1 cellular context compared by ENCODE assay signal in the genomic region with DNA sequence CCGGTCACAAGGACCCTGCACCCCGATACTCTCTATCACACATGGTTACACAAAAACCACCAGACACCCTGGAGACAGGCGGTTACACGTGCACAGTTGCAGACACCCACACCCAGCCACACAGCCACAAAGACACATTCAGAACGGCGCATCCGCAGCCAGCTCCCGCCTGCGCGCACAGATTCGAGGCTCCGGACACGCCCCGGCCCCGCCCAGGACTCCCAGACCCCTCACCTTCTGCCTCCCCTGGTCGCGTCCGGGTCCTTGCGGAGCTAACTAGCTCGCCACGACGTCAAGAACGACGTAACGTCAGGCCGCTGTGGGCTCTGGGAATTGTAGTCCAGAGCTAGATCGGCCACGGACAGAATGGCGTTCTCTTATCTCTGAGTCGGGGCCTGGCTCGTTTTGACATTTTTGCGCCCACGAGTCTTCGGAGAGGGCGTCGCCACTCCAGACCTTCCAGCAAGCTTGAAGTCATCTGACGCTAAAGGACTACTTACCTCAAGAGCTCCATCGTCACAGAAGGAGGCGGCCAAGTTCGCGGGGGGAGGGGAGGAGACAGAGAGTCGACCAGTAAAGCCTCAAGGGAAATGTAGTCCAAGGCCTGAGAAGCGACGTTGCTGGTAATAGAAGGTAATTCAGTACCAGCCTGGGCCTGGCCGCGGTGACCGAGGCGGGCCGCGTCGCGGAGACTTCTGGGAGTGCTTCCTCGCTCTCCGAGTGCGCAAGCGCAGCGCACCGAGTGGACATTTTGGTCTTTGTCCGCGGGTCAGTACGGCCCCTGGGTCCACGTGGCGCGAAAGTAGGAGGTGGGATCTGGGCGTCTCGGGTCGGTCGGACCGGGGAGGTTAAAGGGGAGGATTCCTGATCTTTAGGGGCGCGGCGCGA.
TF ChIP-seq lines count a peak whose summit lies in the region.

A gene (plus strand): TSS at position 719 of the 888 bp plus-strand sequence. CDS start 21,335 bp downstream, outside the sequence.
A gene (minus strand): TSS at position 278 of the 888 bp plus-strand sequence. CDS start 12,680 bp downstream, outside the sequence.

TF ChIP-seq in HepG2, 621 proteins besides CTCF, POLR2A, EP300 and RAD21 (continued from another document and continues in another):
- TF ChIP-seq, protein P1, sequence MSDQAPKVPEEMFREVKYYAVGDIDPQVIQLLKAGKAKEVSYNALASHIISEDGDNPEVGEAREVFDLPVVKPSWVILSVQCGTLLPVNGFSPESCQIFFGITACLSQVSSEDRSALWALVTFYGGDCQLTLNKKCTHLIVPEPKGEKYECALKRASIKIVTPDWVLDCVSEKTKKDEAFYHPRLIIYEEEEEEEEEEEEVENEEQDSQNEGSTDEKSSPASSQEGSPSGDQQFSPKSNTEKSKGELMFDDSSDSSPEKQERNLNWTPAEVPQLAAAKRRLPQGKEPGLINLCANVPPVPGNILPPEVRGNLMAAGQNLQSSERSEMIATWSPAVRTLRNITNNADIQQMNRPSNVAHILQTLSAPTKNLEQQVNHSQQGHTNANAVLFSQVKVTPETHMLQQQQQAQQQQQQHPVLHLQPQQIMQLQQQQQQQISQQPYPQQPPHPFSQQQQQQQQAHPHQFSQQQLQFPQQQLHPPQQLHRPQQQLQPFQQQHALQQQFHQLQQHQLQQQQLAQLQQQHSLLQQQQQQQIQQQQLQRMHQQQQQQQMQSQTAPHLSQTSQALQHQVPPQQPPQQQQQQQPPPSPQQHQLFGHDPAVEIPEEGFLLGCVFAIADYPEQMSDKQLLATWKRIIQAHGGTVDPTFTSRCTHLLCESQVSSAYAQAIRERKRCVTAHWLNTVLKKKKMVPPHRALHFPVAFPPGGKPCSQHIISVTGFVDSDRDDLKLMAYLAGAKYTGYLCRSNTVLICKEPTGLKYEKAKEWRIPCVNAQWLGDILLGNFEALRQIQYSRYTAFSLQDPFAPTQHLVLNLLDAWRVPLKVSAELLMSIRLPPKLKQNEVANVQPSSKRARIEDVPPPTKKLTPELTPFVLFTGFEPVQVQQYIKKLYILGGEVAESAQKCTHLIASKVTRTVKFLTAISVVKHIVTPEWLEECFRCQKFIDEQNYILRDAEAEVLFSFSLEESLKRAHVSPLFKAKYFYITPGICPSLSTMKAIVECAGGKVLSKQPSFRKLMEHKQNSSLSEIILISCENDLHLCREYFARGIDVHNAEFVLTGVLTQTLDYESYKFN (CRISPR knock-in tag; conservative IDR thresholded peaks at IDR 0.05): peak; percentile 69
- TF ChIP-seq, protein P2, sequence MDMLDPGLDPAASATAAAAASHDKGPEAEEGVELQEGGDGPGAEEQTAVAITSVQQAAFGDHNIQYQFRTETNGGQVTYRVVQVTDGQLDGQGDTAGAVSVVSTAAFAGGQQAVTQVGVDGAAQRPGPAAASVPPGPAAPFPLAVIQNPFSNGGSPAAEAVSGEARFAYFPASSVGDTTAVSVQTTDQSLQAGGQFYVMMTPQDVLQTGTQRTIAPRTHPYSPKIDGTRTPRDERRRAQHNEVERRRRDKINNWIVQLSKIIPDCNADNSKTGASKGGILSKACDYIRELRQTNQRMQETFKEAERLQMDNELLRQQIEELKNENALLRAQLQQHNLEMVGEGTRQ (IDR thresholded peaks at IDR 0.05; ENCODE audit: low read depth, low read length): 0 out of 2 replicates have a peak, but pooled peaks have one; percentile 28
- TF ChIP-seq, protein P2 (CRISPR knock-in tag; IDR thresholded peaks at IDR 0.05; ENCODE audit: borderline replicate concordance): peak; percentile 62
- TF ChIP-seq GATA4 (IDR thresholded peaks at IDR 0.05; ENCODE audit: borderline replicate concordance, low read depth) (no peak; the same call in 1 of the 2 replicates), SP1 (IDR thresholded peaks at IDR 0.05) (no peak), SP1 (CRISPR knock-in tag; IDR thresholded peaks at IDR 0.05) (peak; percentile 35; the same call in 1 of the 2 replicates), TCF7L2 (IDR thresholded peaks at IDR 0.05; ENCODE audit: low read depth, low read length) (no peak), PTBP1 (IDR thresholded peaks at IDR 0.05; ENCODE audit: low read depth, low read length, poor library complexity, severe bottlenecking) (no peak), ZZZ3 (CRISPR knock-in tag; IDR thresholded peaks at IDR 0.05; ENCODE audit: borderline replicate concordance) (no peak; the same call in 1 of the 2 replicates), MLLT10 (CRISPR knock-in tag; IDR thresholded peaks at IDR 0.05) (no peak), ZFP41 (CRISPR knock-in tag; IDR thresholded peaks at IDR 0.05; ENCODE audit: borderline replicate concordance) (no peak; the same call in 1 of the 2 replicates), ZNF776 (CRISPR knock-in tag; IDR thresholded peaks at IDR 0.05) (peak; percentile 89), MTA3 (CRISPR knock-in tag; IDR thresholded peaks at IDR 0.05) (no peak), YEATS2 (CRISPR knock-in tag; IDR thresholded peaks at IDR 0.05; ENCODE audit: borderline replicate concordance) (peak; percentile 66), SMYD3 (CRISPR knock-in tag; IDR thresholded peaks at IDR 0.05) (no peak; the same call in 1 of the 2 replicates), SKI (IDR thresholded peaks at IDR 0.05; ENCODE audit: partially characterized antibody) (no peak), BORCS8-MEF2B (CRISPR knock-in tag; IDR thresholded peaks at IDR 0.05) (peak; percentile 73), ZNF337 (CRISPR knock-in tag; IDR thresholded peaks at IDR 0.05; ENCODE audit: borderline replicate concordance, low read depth) (peak; percentile 84; the same call in 1 of the 2 replicates), HDAC6 (IDR thresholded peaks at IDR 0.05; ENCODE audit: low read depth, low read length) (no peak), NBN (conservative IDR thresholded peaks at IDR 0.05) (no peak), TOE1 (CRISPR knock-in tag; IDR thresholded peaks at IDR 0.05) (peak; percentile 35; the same call in 1 of the 2 replicates), ZNF350 (CRISPR knock-in tag; IDR thresholded peaks at IDR 0.05; ENCODE audit: borderline replicate concordance, low read depth) (peak; percentile 91; the same call in 1 of the 2 replicates), HNF4A (CRISPR knock-in tag; IDR thresholded peaks at IDR 0.05) (peak; percentile 82), TAF15 (IDR thresholded peaks at IDR 0.05; ENCODE audit: low read depth, low read length, poor library complexity, severe bottlenecking) (no peak), ZC3H4 (CRISPR knock-in tag; IDR thresholded peaks at IDR 0.05; ENCODE audit: borderline replicate concordance) (peak; percentile 74), WIZ (CRISPR knock-in tag; IDR thresholded peaks at IDR 0.05) (no peak), POLR2AphosphoS2 (IDR thresholded peaks at IDR 0.05; ENCODE audit: low read depth, low read length) (no peak)
- TF ChIP-seq, protein P3, sequence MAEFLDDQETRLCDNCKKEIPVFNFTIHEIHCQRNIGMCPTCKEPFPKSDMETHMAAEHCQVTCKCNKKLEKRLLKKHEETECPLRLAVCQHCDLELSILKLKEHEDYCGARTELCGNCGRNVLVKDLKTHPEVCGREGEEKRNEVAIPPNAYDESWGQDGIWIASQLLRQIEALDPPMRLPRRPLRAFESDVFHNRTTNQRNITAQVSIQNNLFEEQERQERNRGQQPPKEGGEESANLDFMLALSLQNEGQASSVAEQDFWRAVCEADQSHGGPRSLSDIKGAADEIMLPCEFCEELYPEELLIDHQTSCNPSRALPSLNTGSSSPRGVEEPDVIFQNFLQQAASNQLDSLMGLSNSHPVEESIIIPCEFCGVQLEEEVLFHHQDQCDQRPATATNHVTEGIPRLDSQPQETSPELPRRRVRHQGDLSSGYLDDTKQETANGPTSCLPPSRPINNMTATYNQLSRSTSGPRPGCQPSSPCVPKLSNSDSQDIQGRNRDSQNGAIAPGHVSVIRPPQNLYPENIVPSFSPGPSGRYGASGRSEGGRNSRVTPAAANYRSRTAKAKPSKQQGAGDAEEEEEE (CRISPR knock-in tag; IDR thresholded peaks at IDR 0.05; ENCODE audit: borderline replicate concordance): no peak
- TF ChIP-seq, protein P4, sequence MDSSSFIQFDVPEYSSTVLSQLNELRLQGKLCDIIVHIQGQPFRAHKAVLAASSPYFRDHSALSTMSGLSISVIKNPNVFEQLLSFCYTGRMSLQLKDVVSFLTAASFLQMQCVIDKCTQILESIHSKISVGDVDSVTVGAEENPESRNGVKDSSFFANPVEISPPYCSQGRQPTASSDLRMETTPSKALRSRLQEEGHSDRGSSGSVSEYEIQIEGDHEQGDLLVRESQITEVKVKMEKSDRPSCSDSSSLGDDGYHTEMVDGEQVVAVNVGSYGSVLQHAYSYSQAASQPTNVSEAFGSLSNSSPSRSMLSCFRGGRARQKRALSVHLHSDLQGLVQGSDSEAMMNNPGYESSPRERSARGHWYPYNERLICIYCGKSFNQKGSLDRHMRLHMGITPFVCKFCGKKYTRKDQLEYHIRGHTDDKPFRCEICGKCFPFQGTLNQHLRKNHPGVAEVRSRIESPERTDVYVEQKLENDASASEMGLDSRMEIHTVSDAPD (CRISPR knock-in tag; IDR thresholded peaks at IDR 0.05): no peak
- TF ChIP-seq, protein P5, sequence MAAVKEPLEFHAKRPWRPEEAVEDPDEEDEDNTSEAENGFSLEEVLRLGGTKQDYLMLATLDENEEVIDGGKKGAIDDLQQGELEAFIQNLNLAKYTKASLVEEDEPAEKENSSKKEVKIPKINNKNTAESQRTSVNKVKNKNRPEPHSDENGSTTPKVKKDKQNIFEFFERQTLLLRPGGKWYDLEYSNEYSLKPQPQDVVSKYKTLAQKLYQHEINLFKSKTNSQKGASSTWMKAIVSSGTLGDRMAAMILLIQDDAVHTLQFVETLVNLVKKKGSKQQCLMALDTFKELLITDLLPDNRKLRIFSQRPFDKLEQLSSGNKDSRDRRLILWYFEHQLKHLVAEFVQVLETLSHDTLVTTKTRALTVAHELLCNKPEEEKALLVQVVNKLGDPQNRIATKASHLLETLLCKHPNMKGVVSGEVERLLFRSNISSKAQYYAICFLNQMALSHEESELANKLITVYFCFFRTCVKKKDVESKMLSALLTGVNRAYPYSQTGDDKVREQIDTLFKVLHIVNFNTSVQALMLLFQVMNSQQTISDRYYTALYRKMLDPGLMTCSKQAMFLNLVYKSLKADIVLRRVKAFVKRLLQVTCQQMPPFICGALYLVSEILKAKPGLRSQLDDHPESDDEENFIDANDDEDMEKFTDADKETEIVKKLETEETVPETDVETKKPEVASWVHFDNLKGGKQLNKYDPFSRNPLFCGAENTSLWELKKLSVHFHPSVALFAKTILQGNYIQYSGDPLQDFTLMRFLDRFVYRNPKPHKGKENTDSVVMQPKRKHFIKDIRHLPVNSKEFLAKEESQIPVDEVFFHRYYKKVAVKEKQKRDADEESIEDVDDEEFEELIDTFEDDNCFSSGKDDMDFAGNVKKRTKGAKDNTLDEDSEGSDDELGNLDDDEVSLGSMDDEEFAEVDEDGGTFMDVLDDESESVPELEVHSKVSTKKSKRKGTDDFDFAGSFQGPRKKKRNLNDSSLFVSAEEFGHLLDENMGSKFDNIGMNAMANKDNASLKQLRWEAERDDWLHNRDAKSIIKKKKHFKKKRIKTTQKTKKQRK (IDR thresholded peaks at IDR 0.05; ENCODE audit: low read length): no peak
- TF ChIP-seq, protein P6, sequence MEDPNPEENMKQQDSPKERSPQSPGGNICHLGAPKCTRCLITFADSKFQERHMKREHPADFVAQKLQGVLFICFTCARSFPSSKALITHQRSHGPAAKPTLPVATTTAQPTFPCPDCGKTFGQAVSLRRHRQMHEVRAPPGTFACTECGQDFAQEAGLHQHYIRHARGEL (CRISPR knock-in tag; IDR thresholded peaks at IDR 0.05): no peak
- TF ChIP-seq, protein P7, sequence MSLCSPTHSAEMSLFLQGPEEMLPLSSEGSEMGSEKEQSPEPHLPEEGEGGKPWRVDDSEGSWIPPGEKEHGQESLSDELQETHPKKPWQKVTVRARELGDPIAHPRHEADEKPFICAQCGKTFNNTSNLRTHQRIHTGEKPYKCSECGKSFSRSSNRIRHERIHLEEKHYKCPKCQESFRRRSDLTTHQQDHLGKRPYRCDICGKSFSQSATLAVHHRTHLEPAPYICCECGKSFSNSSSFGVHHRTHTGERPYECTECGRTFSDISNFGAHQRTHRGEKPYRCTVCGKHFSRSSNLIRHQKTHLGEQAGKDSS (CRISPR knock-in tag; IDR thresholded peaks at IDR 0.05; ENCODE audit: borderline replicate concordance, low read depth): peak; percentile 41; the same call in 1 of the 2 replicates
- TF ChIP-seq, protein P8, sequence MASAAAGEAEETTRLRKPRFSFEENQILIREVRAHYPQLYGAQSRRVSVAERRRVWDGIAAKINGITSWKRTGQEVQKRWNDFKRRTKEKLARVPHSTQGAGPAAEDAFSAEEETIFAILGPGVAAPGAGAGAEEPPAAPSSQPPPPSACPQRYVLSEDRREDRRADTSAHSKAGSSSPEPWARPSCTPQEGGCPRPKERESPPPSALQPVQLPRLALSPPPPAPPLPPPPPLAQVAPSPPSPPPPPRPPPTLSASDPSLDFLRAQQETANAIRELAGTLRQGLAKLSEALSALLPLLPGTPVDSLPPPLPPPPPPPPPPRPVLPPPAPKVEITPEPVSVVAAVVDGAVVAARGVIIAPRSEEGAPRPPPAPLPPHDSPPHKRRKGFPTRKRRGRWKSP (CRISPR knock-in tag; IDR thresholded peaks at IDR 0.05): peak; percentile 57; the same call in 1 of the 2 replicates
- TF ChIP-seq, protein P9, sequence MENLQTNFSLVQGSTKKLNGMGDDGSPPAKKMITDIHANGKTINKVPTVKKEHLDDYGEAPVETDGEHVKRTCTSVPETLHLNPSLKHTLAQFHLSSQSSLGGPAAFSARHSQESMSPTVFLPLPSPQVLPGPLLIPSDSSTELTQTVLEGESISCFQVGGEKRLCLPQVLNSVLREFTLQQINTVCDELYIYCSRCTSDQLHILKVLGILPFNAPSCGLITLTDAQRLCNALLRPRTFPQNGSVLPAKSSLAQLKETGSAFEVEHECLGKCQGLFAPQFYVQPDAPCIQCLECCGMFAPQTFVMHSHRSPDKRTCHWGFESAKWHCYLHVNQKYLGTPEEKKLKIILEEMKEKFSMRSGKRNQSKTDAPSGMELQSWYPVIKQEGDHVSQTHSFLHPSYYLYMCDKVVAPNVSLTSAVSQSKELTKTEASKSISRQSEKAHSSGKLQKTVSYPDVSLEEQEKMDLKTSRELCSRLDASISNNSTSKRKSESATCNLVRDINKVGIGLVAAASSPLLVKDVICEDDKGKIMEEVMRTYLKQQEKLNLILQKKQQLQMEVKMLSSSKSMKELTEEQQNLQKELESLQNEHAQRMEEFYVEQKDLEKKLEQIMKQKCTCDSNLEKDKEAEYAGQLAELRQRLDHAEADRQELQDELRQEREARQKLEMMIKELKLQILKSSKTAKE (CRISPR knock-in tag; IDR thresholded peaks at IDR 0.05; ENCODE audit: borderline replicate concordance): no peak
